In genomic region chr7:101127460-101128039, GRCh38 we compare ENCODE assay signal across 8 cellular contexts. TPM values are rescaled to one million over a fixed set of nuclear protein-coding genes. Genes with fewer than 3 reads are reported as not detected.
DNase-seq lines count a peak whose midpoint lies in the region; ATAC-seq, FAIRE-seq and TF ChIP-seq lines count a peak whose summit lies in the region.

No MANE protein-coding gene starts in this region.

- no peaks in the 10 kb centered on the region for H3K79me1 ChIP-seq in H1 (ENCODE audit: low read depth, low read length)

- H3K4ac ChIP-seq in H1 (replicated peaks; ENCODE audit: insufficient read length, low read depth, low read length): no peak overlapping the region

- H3K4me3 ChIP-seq in AG10803 (ENCODE audit: low read length) (peak overlapping the region; percentile 95), MG63 (peak overlapping the region; percentile 49), H1 (ENCODE audit: extremely low read depth in 1 of 4, insufficient read depth in 2 of 4, low read depth in 3 of 4, low read length in 4 of 4) (peak overlapping the region in 3 of 4 experiments; percentile 9 to 34 (median 29); a peak in 3 of 8 replicates), Caco-2 (ENCODE audit: low read depth, low read length) (no peak overlapping the region)

- H4K20me1 ChIP-seq in H1 (replicated peaks in 1 of 2; ENCODE audit: control insufficient read depth in 1 of 2, insufficient read depth in 2 of 2, low read length in 2 of 2): no peaks in the 10 kb centered on the region

- H3K36me3 ChIP-seq in MG63: peaks cover 19% of the 10 kb centered on the region
- H3K36me3 ChIP-seq in H1 (ENCODE audit: control insufficient read depth in 2 of 4, insufficient read depth in 4 of 4, low read length in 3 of 4): no peaks in the 10 kb centered on the region
- H3K36me3 ChIP-seq in Caco-2 (ENCODE audit: control insufficient read depth, insufficient read depth, low read length): no peaks in the 10 kb centered on the region

- 0 out of 2 replicates have a peak overlapping the region, but pooled peaks have one; percentile 92 for H2BK5ac ChIP-seq in H1 (ENCODE audit: low read depth, low read length)

- H3K18ac ChIP-seq in H1 (ENCODE audit: extremely low read depth, low read length): peak overlapping the region; percentile 79; the same call in 1 of the 2 replicates

- H3K4me2 ChIP-seq in H1 (ENCODE audit: insufficient read depth in 1 of 2, low read depth in 2 of 2, low read length in 2 of 2): peak overlapping the region; percentile 57 to 70

- no peak overlapping the region for H4K8ac ChIP-seq in H1 (ENCODE audit: extremely low read depth, insufficient read depth, low read length)

- ATAC-seq in natural killer cell treated with Interleukin-12 subunit alpha and Interleukin-12 subunit beta and Interleukin-15 and Interleukin-18, amount 100 ng/mL, for 72 hours: no peak
- ATAC-seq in GM21367 (IDR thresholded peaks at IDR 0.05; ENCODE audit: unreplicated experiment): no peak

- H3K27me3 ChIP-seq in MG63: no peaks in the 10 kb centered on the region
- no peaks in the 10 kb centered on the region; a peak in 1 of 7 replicates for H3K27me3 ChIP-seq in H1 (replicated peaks in 1 of 4; ENCODE audit: control insufficient read depth in 3 of 4, extremely low read depth in 1 of 4, insufficient read depth in 3 of 4, low read length in 3 of 4)
- H3K27me3 ChIP-seq in Caco-2 (replicated peaks; ENCODE audit: control insufficient read depth, insufficient read depth, low read length): no peaks in the 10 kb centered on the region

- H3K23ac ChIP-seq in H1 (ENCODE audit: insufficient read length): no peak overlapping the region

- H4K91ac ChIP-seq in H1 (replicated peaks; ENCODE audit: insufficient read length, low read length): peak overlapping the region; percentile 5

- H3K4me1 Mint-ChIP-seq in natural killer cell treated with Interleukin-12 subunit alpha and Interleukin-12 subunit beta and Interleukin-15 and Interleukin-18, amount 100 ng/mL, for 72 hours (ENCODE audit: low read depth in 2 of 2): peaks cover 40 to 46% of the 10 kb centered on the region in 2 donors
- H3K4me1 Mint-ChIP-seq in activated T-helper 2 cell treated with anti-CD3 and anti-CD28 coated beads, Interferon-gamma antibody, Interleukin-2, Interleukin-4, amounts not matched to agents 10 μg/mL and 5 μg/mL and 100 μg/mL, durations not matched to agents 14 hours and 24 hours and 36 hours (ENCODE audit: low read depth): peaks cover 37% of the 10 kb centered on the region
- peaks cover 11% of the 10 kb centered on the region for H3K4me1 Mint-ChIP-seq in Caco-2 (ENCODE audit: low read depth, unreplicated experiment)

- no peak for TF ChIP-seq POLR2A in H1 (IDR thresholded peaks at IDR 0.05; ENCODE audit: control extremely low read depth in 1 of 2, low read depth in 2 of 2, low read length in 2 of 2)

- H2BK120ac ChIP-seq in H1 (replicated peaks; ENCODE audit: low read depth, low read length): no peak overlapping the region

- H3K27ac Mint-ChIP-seq in natural killer cell treated with Interleukin-12 subunit alpha and Interleukin-12 subunit beta and Interleukin-15 and Interleukin-18, amount 100 ng/mL, for 72 hours: no peak overlapping the region
- H3K27ac Mint-ChIP-seq in activated T-helper 2 cell treated with anti-CD3 and anti-CD28 coated beads, Interferon-gamma antibody, Interleukin-2, Interleukin-4, amounts not matched to agents 10 μg/mL and 5 μg/mL and 100 μg/mL, durations not matched to agents 14 hours and 24 hours and 36 hours: no peak overlapping the region
- no peak overlapping the region for H3K27ac Mint-ChIP-seq in Caco-2 (ENCODE audit: unreplicated experiment)

- H2AFZ ChIP-seq in H1 (ENCODE audit: low read length): 0 out of 2 replicates have a peak overlapping the region, but pooled peaks have one; percentile 59

- POLR2A ChIA-PET in H1 (lab: Charles Lee; ENCODE audit: partially characterized antibody) (interaction anchor here (1.1 to 3.2 kb wide), 5 partner anchors 11 to 85 kb away, joined by 3 to 15 read pairs (median 3); no protein-coding TSS in a partner anchor), Caco-2 (lab: Charles Lee) (no interaction called here)

- H3K9me3 Mint-ChIP-seq in natural killer cell treated with Interleukin-12 subunit alpha and Interleukin-12 subunit beta and Interleukin-15 and Interleukin-18, amount 100 ng/mL, for 72 hours: no peaks in the 10 kb centered on the region
- H3K9me3 Mint-ChIP-seq in activated T-helper 2 cell treated with anti-CD3 and anti-CD28 coated beads, Interferon-gamma antibody, Interleukin-2, Interleukin-4, amounts not matched to agents 10 μg/mL and 5 μg/mL and 100 μg/mL, durations not matched to agents 14 hours and 24 hours and 36 hours: no peaks in the 10 kb centered on the region
- no peaks in the 10 kb centered on the region for H3K9me3 Mint-ChIP-seq in Caco-2 (ENCODE audit: unreplicated experiment)

- peak overlapping the region; percentile 54 for H3K4me3 Mint-ChIP-seq in natural killer cell treated with Interleukin-12 subunit alpha and Interleukin-12 subunit beta and Interleukin-15 and Interleukin-18, amount 100 ng/mL, for 72 hours
- no peak overlapping the region for H3K4me3 Mint-ChIP-seq in activated T-helper 2 cell treated with anti-CD3 and anti-CD28 coated beads, Interferon-gamma antibody, Interleukin-2, Interleukin-4, amounts not matched to agents 10 μg/mL and 5 μg/mL and 100 μg/mL, durations not matched to agents 14 hours and 24 hours and 36 hours (ENCODE audit: low read depth)
- no peak overlapping the region for H3K4me3 Mint-ChIP-seq in Caco-2 (ENCODE audit: unreplicated experiment)

- H3K9me3 ChIP-seq in MG63 (no peaks in the 10 kb centered on the region), H1 (ENCODE audit: insufficient read depth in 2 of 2, low read depth in 1 of 2, low read length in 1 of 2) (peaks cover 0 to 4% of the 10 kb centered on the region in 2 experiments; a peak in 1 of 4 replicates), Caco-2 (no peaks in the 10 kb centered on the region)

- WGBS in H1 (ENCODE audit: extremely low coverage in 1 of 2, insufficient coverage in 1 of 2, insufficient read length in 1 of 2, insufficient replicate concordance in 2 of 2, low coverage in 1 of 2, low lambda C conversion rate in 2 of 2, missing lambda C conversion rate in 1 of 2), 2 experiments: 67% methylated on average over 3 of the region's 3 CpGs; no CpG with 5 or more reads in 1 of the 2 experiments

- no peaks in the 10 kb centered on the region; the same call in 1 of the 2 replicates for H3K23me2 ChIP-seq in H1 (ENCODE audit: low read depth, low read length)

- peaks cover 7 to 16% (median 11%) of the 10 kb centered on the region in 4 experiments for H3K4me1 ChIP-seq in H1 (replicated peaks in 1 of 4; ENCODE audit: control insufficient read depth in 3 of 4, insufficient read depth in 4 of 4, low read length in 3 of 4)
- peaks cover 11% of the 10 kb centered on the region for H3K4me1 ChIP-seq in Caco-2

- no TSS peak for BruUV-seq in Caco-2 (replicated peaks; lab: Mats Ljungman, UMichigan)

- no peaks in the 10 kb centered on the region for H3K79me2 ChIP-seq in H1 (ENCODE audit: control insufficient read depth in 1 of 2, insufficient read depth in 2 of 2, low read length in 2 of 2)

- H2BK15ac ChIP-seq in H1 (ENCODE audit: low read length): peak overlapping the region; percentile 88

- no peak overlapping the region for H2AK5ac ChIP-seq in H1 (ENCODE audit: low read depth, low read length)

- no peaks in the 10 kb centered on the region for H3K36me3 Mint-ChIP-seq in natural killer cell treated with Interleukin-12 subunit alpha and Interleukin-12 subunit beta and Interleukin-15 and Interleukin-18, amount 100 ng/mL, for 72 hours
- no peaks in the 10 kb centered on the region for H3K36me3 Mint-ChIP-seq in activated T-helper 2 cell treated with anti-CD3 and anti-CD28 coated beads, Interferon-gamma antibody, Interleukin-2, Interleukin-4, amounts not matched to agents 10 μg/mL and 5 μg/mL and 100 μg/mL, durations not matched to agents 14 hours and 24 hours and 36 hours (ENCODE audit: low read depth)
- no peaks in the 10 kb centered on the region for H3K36me3 Mint-ChIP-seq in Caco-2 (ENCODE audit: insufficient read depth, unreplicated experiment)

- peaks cover 4 to 20% of the 10 kb centered on the region in 2 donors for H3K27me3 Mint-ChIP-seq in natural killer cell treated with Interleukin-12 subunit alpha and Interleukin-12 subunit beta and Interleukin-15 and Interleukin-18, amount 100 ng/mL, for 72 hours
- peaks cover 42% of the 10 kb centered on the region for H3K27me3 Mint-ChIP-seq in activated T-helper 2 cell treated with anti-CD3 and anti-CD28 coated beads, Interferon-gamma antibody, Interleukin-2, Interleukin-4, amounts not matched to agents 10 μg/mL and 5 μg/mL and 100 μg/mL, durations not matched to agents 14 hours and 24 hours and 36 hours (ENCODE audit: low read depth)
- no peaks in the 10 kb centered on the region for H3K27me3 Mint-ChIP-seq in Caco-2 (ENCODE audit: insufficient read depth, unreplicated experiment)

- no peak overlapping the region for H4K5ac ChIP-seq in H1 (ENCODE audit: insufficient read length, low read depth, low read length)

- intact Hi-C loops in activated T-helper 2 cell treated with anti-CD3 and anti-CD28 coated beads, Interferon-gamma antibody, Interleukin-2, Interleukin-4, amounts not matched to agents 10 μg/mL and 5 μg/mL and 100 μg/mL, durations not matched to agents 14 hours and 24 hours and 36 hours (cut with micrococcal nuclease): no loop called here
- intact Hi-C loops in Caco-2 (cut with micrococcal nuclease; ENCODE audit: unreplicated experiment): no loop called here

- CTCF ChIA-PET in H1 (lab: Charles Lee; ENCODE audit: partially characterized antibody): interaction anchor here (0.9 to 8.3 kb wide), 12 partner anchors 10 to 152 kb away, joined by 3 to 80 read pairs (median 5); no protein-coding TSS in a partner anchor
- CTCF ChIA-PET in Caco-2 (lab: Charles Lee): interaction anchor here (0.5 to 0.8 kb wide), 3 partner anchors 49 to 164 kb away, joined by 3 to 4 read pairs (median 3); no protein-coding TSS in a partner anchor

- DNase-seq in AG10803 (ENCODE audit: low read depth) (no peak), MG63 (no peak), H1 (ENCODE audit: low read depth in 1 of 2, low spot score in 2 of 2) (no peak), amniotic stem cell (lab: John Stamatoyannopoulos, UW) (no peak), Caco-2 (no peak)
- no peak for DNase-seq in natural killer cell treated with Interleukin-12 subunit alpha and Interleukin-12 subunit beta and Interleukin-15 and Interleukin-18, amount 100 ng/mL, for 72 hours (ENCODE audit: low spot score)
- no peak for DNase-seq in activated T-helper 2 cell treated with anti-CD3 and anti-CD28 coated beads, Interferon-gamma antibody, Interleukin-2, Interleukin-4, amounts not matched to agents 10 μg/mL and 5 μg/mL and 100 μg/mL, durations not matched to agents 14 hours and 24 hours and 36 hours (ENCODE audit: low spot score)

- no peak for TF ChIP-seq RAD21 in H1 (IDR thresholded peaks at IDR 0.05 in 1 of 2, conservative IDR thresholded peaks at IDR 0.05 in 1 of 2; ENCODE audit: low read depth in 2 of 2, low read length in 2 of 2)

- no peak overlapping the region for H3K9ac ChIP-seq in H1 (replicated peaks in 1 of 4; ENCODE audit: extremely low read depth in 1 of 4, low read depth in 3 of 4, low read length in 3 of 4)

- no peak overlapping the region for H3K56ac ChIP-seq in H1 (replicated peaks; ENCODE audit: insufficient read length, low read depth, low read length)

- no peak for FAIRE-seq in H1 (lab: Jason Lieb, UNC)

- no peak for TF ChIP-seq EP300 in H1 (IDR thresholded peaks at IDR 0.05; ENCODE audit: borderline replicate concordance in 1 of 2, low read depth in 2 of 2, low read length in 2 of 2)

- no peak overlapping the region for H3K27ac ChIP-seq in H1 (ENCODE audit: low read depth, low read length)

- H3K14ac ChIP-seq in H1 (ENCODE audit: insufficient read length): no peak overlapping the region

- H2BK12ac ChIP-seq in H1 (ENCODE audit: low read depth, low read length): peak overlapping the region; percentile 97; the same call in 1 of the 2 replicates

- TF ChIP-seq CTCF in AG10803 (conservative IDR thresholded peaks at IDR 0.05; ENCODE audit: low read length) (no peak), H1 (IDR thresholded peaks at IDR 0.05; ENCODE audit: control extremely low read depth in 1 of 3, insufficient read depth in 1 of 3, low read depth in 1 of 3, low read length in 3 of 3) (no peak), Caco-2 (IDR thresholded peaks at IDR 0.05; ENCODE audit: insufficient read depth in 1 of 2, low read depth in 1 of 2, low read length in 1 of 2, severe bottlenecking in 1 of 2, unreplicated experiment in 1 of 2) (no peak)

- H2BK20ac ChIP-seq in H1 (ENCODE audit: low read length): 0 out of 2 replicates have a peak overlapping the region, but pooled peaks have one; percentile 55

RNA-seq across cellular contexts. Expression of gene SERPINE1, which starts 0.6 kb away (rescaled TPM):
- total RNA-seq in MG63 (2014; rRNA removed; shearing (Covaris generic); ENCODE audit: low replicate concordance): 59.2 and 73.4 TPM in 2 replicates
- 5.6 and 6.8 TPM in 2 replicates for total RNA-seq in H1 (2021; fragmentation: NEBNext Ultra II Directional; extraction: Animal tissue kit (Norgen Biotek cat#: 25700))
- 3.7 and 3.8 TPM in 2 replicates for polyA plus RNA-seq in H1 (2011; rRNA removed)
- 3.4 TPM for polyA plus RNA-seq in H1 (2011; cell fraction: cytosol; rRNA removed)
- polyA plus RNA-seq in H1 (2011; cell fraction: nucleus; rRNA removed): 2.8 TPM
- 2.5 to 2.9 TPM (median 2.7 TPM) in 4 replicates for polyA plus RNA-seq in H1 (2012, experiment 1 of 2)
- polyA plus RNA-seq in H1 (2012, experiment 2 of 2): 1.9 TPM
- 20.1 TPM for polyA plus RNA-seq in H1 (2013, experiment 1 of 2)
- 28.6 TPM for polyA plus RNA-seq in H1 (2013, experiment 2 of 2)
- 4.2 and 4.4 TPM in 2 replicates for polyA minus RNA-seq in H1 (2011; rRNA and poly(A)+ RNA removed)
- polyA minus RNA-seq in H1 (2011; cell fraction: cytosol; rRNA and poly(A)+ RNA removed): 1.9 TPM
- 1.00 TPM for polyA minus RNA-seq in H1 (2011; cell fraction: nucleus; rRNA and poly(A)+ RNA removed)
- total RNA-seq in natural killer cell treated with Interleukin-12 subunit alpha and Interleukin-12 subunit beta and Interleukin-15 and Interleukin-18, amount 100 ng/mL, for 72 hours: not detected
- 0.23 TPM in 2 replicates for total RNA-seq in activated T-helper 2 cell treated with anti-CD3 and anti-CD28 coated beads, Interferon-gamma antibody, Interleukin-2, Interleukin-4, amounts not matched to agents 10 μg/mL and 5 μg/mL and 100 μg/mL, durations not matched to agents 14 hours and 24 hours and 36 hours
- total RNA-seq in Caco-2 (2022): 0.09 and 0.25 TPM in 2 replicates

RNA-seq across cellular contexts. Expression of gene AP1S1, which starts 26.7 kb away (rescaled TPM):
- total RNA-seq in MG63 (2014; rRNA removed; shearing (Covaris generic); ENCODE audit: low replicate concordance): 153 and 159 TPM in 2 replicates
- total RNA-seq in H1 (2021; fragmentation: NEBNext Ultra II Directional; extraction: Animal tissue kit (Norgen Biotek cat#: 25700)): 56.0 and 56.1 TPM in 2 replicates
- polyA plus RNA-seq in H1 (2011; rRNA removed): 59.3 and 72.3 TPM in 2 replicates
- polyA plus RNA-seq in H1 (2011; cell fraction: cytosol; rRNA removed): 115 TPM
- 109 TPM for polyA plus RNA-seq in H1 (2011; cell fraction: nucleus; rRNA removed)
- polyA plus RNA-seq in H1 (2012, experiment 1 of 2): 81.1 to 105 TPM (median 95.8 TPM) in 4 replicates
- polyA plus RNA-seq in H1 (2012, experiment 2 of 2): 90.0 TPM
- 35.2 TPM for polyA plus RNA-seq in H1 (2013, experiment 1 of 2)
- 33.6 TPM for polyA plus RNA-seq in H1 (2013, experiment 2 of 2)
- 47.0 and 58.4 TPM in 2 replicates for polyA minus RNA-seq in H1 (2011; rRNA and poly(A)+ RNA removed)
- polyA minus RNA-seq in H1 (2011; cell fraction: cytosol; rRNA and poly(A)+ RNA removed): 17.9 TPM
- polyA minus RNA-seq in H1 (2011; cell fraction: nucleus; rRNA and poly(A)+ RNA removed): 16.7 TPM
- total RNA-seq in natural killer cell treated with Interleukin-12 subunit alpha and Interleukin-12 subunit beta and Interleukin-15 and Interleukin-18, amount 100 ng/mL, for 72 hours: 10 to 100 TPM; 30.9 to 39.4 TPM
- total RNA-seq in activated T-helper 2 cell treated with anti-CD3 and anti-CD28 coated beads, Interferon-gamma antibody, Interleukin-2, Interleukin-4, amounts not matched to agents 10 μg/mL and 5 μg/mL and 100 μg/mL, durations not matched to agents 14 hours and 24 hours and 36 hours: 41.8 and 42.8 TPM in 2 replicates
- total RNA-seq in Caco-2 (2022): 52.3 and 62.9 TPM in 2 replicates

RNA-seq across cellular contexts. Expression of gene VGF, which starts 37.8 kb away (rescaled TPM):
- total RNA-seq in MG63 (2014; rRNA removed; shearing (Covaris generic); ENCODE audit: low replicate concordance): 0.63 TPM in 1 of 2 replicates, not detected in the other
- 7.0 and 7.4 TPM in 2 replicates for total RNA-seq in H1 (2021; fragmentation: NEBNext Ultra II Directional; extraction: Animal tissue kit (Norgen Biotek cat#: 25700))
- 1.6 and 3.0 TPM in 2 replicates for polyA plus RNA-seq in H1 (2011; rRNA removed)
- polyA plus RNA-seq in H1 (2011; cell fraction: cytosol; rRNA removed): 2.2 TPM
- polyA plus RNA-seq in H1 (2011; cell fraction: nucleus; rRNA removed): 4.2 TPM
- polyA plus RNA-seq in H1 (2012, experiment 1 of 2): 8.2 to 13.3 TPM (median 11.5 TPM) in 4 replicates
- polyA plus RNA-seq in H1 (2012, experiment 2 of 2): 6.6 TPM
- polyA plus RNA-seq in H1 (2013, experiment 1 of 2): 29.9 TPM
- 28.2 TPM for polyA plus RNA-seq in H1 (2013, experiment 2 of 2)
- polyA minus RNA-seq in H1 (2011; rRNA and poly(A)+ RNA removed): 0.19 and 0.20 TPM in 2 replicates
- polyA minus RNA-seq in H1 (2011; cell fraction: cytosol; rRNA and poly(A)+ RNA removed): 3.1 TPM
- polyA minus RNA-seq in H1 (2011; cell fraction: nucleus; rRNA and poly(A)+ RNA removed): 1.2 TPM
- total RNA-seq in natural killer cell treated with Interleukin-12 subunit alpha and Interleukin-12 subunit beta and Interleukin-15 and Interleukin-18, amount 100 ng/mL, for 72 hours: under 1 TPM in 1 of 2 donors, not detected in 1; 0.31 TPM
- 0.23 and 0.41 TPM in 2 replicates for total RNA-seq in activated T-helper 2 cell treated with anti-CD3 and anti-CD28 coated beads, Interferon-gamma antibody, Interleukin-2, Interleukin-4, amounts not matched to agents 10 μg/mL and 5 μg/mL and 100 μg/mL, durations not matched to agents 14 hours and 24 hours and 36 hours
- total RNA-seq in Caco-2 (2022): 1.2 and 1.3 TPM in 2 replicates

RNA-seq across cellular contexts. Expression of gene TRIM56, which starts 42.3 kb away (rescaled TPM):
- 2.3 and 25.4 TPM in 2 replicates for total RNA-seq in MG63 (2014; rRNA removed; shearing (Covaris generic); ENCODE audit: low replicate concordance)
- 17.5 and 18.8 TPM in 2 replicates for total RNA-seq in H1 (2021; fragmentation: NEBNext Ultra II Directional; extraction: Animal tissue kit (Norgen Biotek cat#: 25700))
- 2.0 and 3.4 TPM in 2 replicates for polyA plus RNA-seq in H1 (2011; rRNA removed)
- 3.5 TPM for polyA plus RNA-seq in H1 (2011; cell fraction: cytosol; rRNA removed)
- polyA plus RNA-seq in H1 (2011; cell fraction: nucleus; rRNA removed): 11.9 TPM
- polyA plus RNA-seq in H1 (2012, experiment 1 of 2): 11.8 to 21.3 TPM (median 14.5 TPM) in 4 replicates
- polyA plus RNA-seq in H1 (2012, experiment 2 of 2): 3.0 TPM
- 9.3 TPM for polyA plus RNA-seq in H1 (2013, experiment 1 of 2)
- 8.3 TPM for polyA plus RNA-seq in H1 (2013, experiment 2 of 2)
- polyA minus RNA-seq in H1 (2011; rRNA and poly(A)+ RNA removed): 6.9 and 9.2 TPM in 2 replicates
- 5.9 TPM for polyA minus RNA-seq in H1 (2011; cell fraction: cytosol; rRNA and poly(A)+ RNA removed)
- polyA minus RNA-seq in H1 (2011; cell fraction: nucleus; rRNA and poly(A)+ RNA removed): 9.1 TPM
- total RNA-seq in natural killer cell treated with Interleukin-12 subunit alpha and Interleukin-12 subunit beta and Interleukin-15 and Interleukin-18, amount 100 ng/mL, for 72 hours: 10 to 100 TPM; 54.8 to 73.7 TPM
- total RNA-seq in activated T-helper 2 cell treated with anti-CD3 and anti-CD28 coated beads, Interferon-gamma antibody, Interleukin-2, Interleukin-4, amounts not matched to agents 10 μg/mL and 5 μg/mL and 100 μg/mL, durations not matched to agents 14 hours and 24 hours and 36 hours: 42.6 and 43.8 TPM in 2 replicates
- 30.3 and 33.4 TPM in 2 replicates for total RNA-seq in Caco-2 (2022)

RNA-seq across cellular contexts. Expression of gene NAT16, which starts 52.5 kb away (rescaled TPM):
- total RNA-seq in MG63 (2014; rRNA removed; shearing (Covaris generic); ENCODE audit: low replicate concordance): not detected in 2 replicates
- total RNA-seq in H1 (2021; fragmentation: NEBNext Ultra II Directional; extraction: Animal tissue kit (Norgen Biotek cat#: 25700)): 0.84 and 1.0 TPM in 2 replicates
- polyA plus RNA-seq in H1 (2011; rRNA removed): 0.26 and 0.47 TPM in 2 replicates
- 1.1 TPM for polyA plus RNA-seq in H1 (2011; cell fraction: cytosol; rRNA removed)
- 1.7 TPM for polyA plus RNA-seq in H1 (2011; cell fraction: nucleus; rRNA removed)
- 0.62 to 1.2 TPM (median 0.80 TPM) in 4 replicates for polyA plus RNA-seq in H1 (2012, experiment 1 of 2)
- polyA plus RNA-seq in H1 (2012, experiment 2 of 2): 0.59 TPM
- polyA plus RNA-seq in H1 (2013, experiment 1 of 2): 0.55 TPM
- polyA plus RNA-seq in H1 (2013, experiment 2 of 2): 0.37 TPM
- 0.16 TPM in 1 of 2 replicates, not detected in the other for polyA minus RNA-seq in H1 (2011; rRNA and poly(A)+ RNA removed)
- not detected for polyA minus RNA-seq in H1 (2011; cell fraction: cytosol; rRNA and poly(A)+ RNA removed)
- polyA minus RNA-seq in H1 (2011; cell fraction: nucleus; rRNA and poly(A)+ RNA removed): 1.00 TPM
- total RNA-seq in natural killer cell treated with Interleukin-12 subunit alpha and Interleukin-12 subunit beta and Interleukin-15 and Interleukin-18, amount 100 ng/mL, for 72 hours: not detected
- not detected in 2 replicates for total RNA-seq in activated T-helper 2 cell treated with anti-CD3 and anti-CD28 coated beads, Interferon-gamma antibody, Interleukin-2, Interleukin-4, amounts not matched to agents 10 μg/mL and 5 μg/mL and 100 μg/mL, durations not matched to agents 14 hours and 24 hours and 36 hours
- 0.19 TPM in 1 of 2 replicates, not detected in the other for total RNA-seq in Caco-2 (2022)
